ENCODE assay signal across 8 cellular contexts in the genomic region with DNA sequence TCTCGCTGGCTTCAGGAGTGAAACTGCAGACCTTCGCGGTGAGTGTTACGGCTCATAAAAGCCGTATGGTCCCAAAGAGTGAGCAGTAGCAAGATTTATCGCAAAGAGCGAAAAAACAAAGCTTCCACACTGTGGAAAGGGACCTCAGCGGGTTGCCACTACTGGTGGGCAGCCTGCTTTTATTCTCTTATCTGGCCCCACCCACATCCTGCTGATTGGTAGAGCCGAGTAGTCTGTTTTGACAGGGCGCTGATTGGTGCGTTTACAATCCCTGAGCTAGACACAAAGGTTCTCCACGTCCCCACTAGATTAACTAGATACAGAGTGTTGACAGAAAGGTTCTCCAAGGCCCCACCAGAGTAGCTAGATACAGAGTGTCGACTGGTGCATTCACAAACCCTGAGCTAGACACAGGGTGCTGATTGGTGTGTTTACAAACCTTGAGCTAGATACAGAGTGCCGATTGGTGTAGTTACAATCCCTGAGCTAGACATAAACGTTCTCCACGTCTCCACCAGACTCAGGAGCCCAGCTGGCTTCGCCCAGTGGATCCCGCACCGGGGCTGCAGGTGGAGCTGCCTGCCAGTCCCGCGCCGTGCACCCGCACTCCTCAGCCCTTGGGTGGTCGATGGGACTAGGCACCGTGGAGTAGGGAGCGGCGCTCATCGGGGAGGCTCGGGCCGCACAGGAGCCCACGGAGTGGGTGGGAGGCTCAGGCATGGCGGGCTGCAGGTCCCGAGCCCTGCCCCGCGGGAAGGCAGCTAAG. TPM values are rescaled to one million over a fixed set of nuclear protein-coding genes. Genes with fewer than 3 reads are reported as not detected.
DNase-seq lines count a peak whose midpoint lies in the region; ATAC-seq and TF ChIP-seq lines count a peak whose summit lies in the region.
"Not testable (repeated sequence)": the region's sequence is repeated elsewhere in the genome, so short reads cannot be mapped to it uniquely, and the experiment has no call there.

No MANE protein-coding gene starts in this region.

- H3K36me3 ChIP-seq in BE2C; HCT116 (ENCODE audit: control insufficient read depth in 1 of 2, insufficient read depth in 2 of 2, low read length in 2 of 2); heart right ventricle: not testable (repeated sequence)
- peaks cover 14% of the 10 kb centered on the region for H3K36me3 ChIP-seq in SJSA1

- H3K4me3 Mint-ChIP-seq in activated T-cell treated with anti-CD3 and anti-CD28 coated beads, Interleukin-2, amount 50 U/mL, for 72 hours = peak overlapping the region; percentile 85 to 91
- peak overlapping the region; percentile 90 for H3K4me3 Mint-ChIP-seq in central memory CD8-positive, alpha-beta T cell
- H3K4me3 Mint-ChIP-seq in natural killer cell = peak overlapping the region; percentile 79

- CTCF ChIA-PET in HCT116 (lab: Charles Lee) = not testable (repeated sequence)

- RAD21 ChIA-PET in HCT116 (lab: Charles Lee; ENCODE audit: low non-redundant PET in 1 of 2, low total read pairs in 2 of 2, uncharacterized antibody in 2 of 2, unreplicated experiment in 2 of 2) = not testable (repeated sequence)

- H3K4me2 ChIP-seq in HCT116 (ENCODE audit: low read length) = peak overlapping the region; percentile 74

- H3K27me3 ChIP-seq in BE2C; HCT116 (ENCODE audit: insufficient read depth, low read length); SJSA1 (replicated peaks); heart right ventricle: not testable (repeated sequence)

- peak overlapping the region; percentile 79 for H3K27ac Mint-ChIP-seq in activated T-cell treated with anti-CD3 and anti-CD28 coated beads, Interleukin-2, amount 50 U/mL, for 72 hours
- peak overlapping the region; percentile 59 for H3K27ac Mint-ChIP-seq in central memory CD8-positive, alpha-beta T cell (ENCODE audit: low read depth)
- peak overlapping the region; percentile 60 to 81 for H3K27ac Mint-ChIP-seq in natural killer cell

- TF ChIP-seq CTCF in BE2C (IDR thresholded peaks at IDR 0.05; ENCODE audit: low read depth, low read length); HCT116 (IDR thresholded peaks at IDR 0.05 in 2 of 3, conservative IDR thresholded peaks at IDR 0.05 in 1 of 3; ENCODE audit: borderline replicate concordance in 1 of 3, insufficient read depth in 1 of 3, low read depth in 2 of 3, low read length in 2 of 3); heart right ventricle (IDR thresholded peaks at IDR 0.05); natural killer cell (IDR thresholded peaks at IDR 0.05): not testable (repeated sequence)

- H3K27me3 Mint-ChIP-seq in activated T-cell treated with anti-CD3 and anti-CD28 coated beads, Interleukin-2, amount 50 U/mL, for 72 hours (ENCODE audit: low read depth); central memory CD8-positive, alpha-beta T cell; natural killer cell (ENCODE audit: low read depth in 2 of 2): not testable (repeated sequence)

- TF ChIP-seq POLR2A in HCT116 (IDR thresholded peaks at IDR 0.05; ENCODE audit: borderline replicate concordance, extremely low read depth, insufficient read depth, insufficient read length) = not testable (repeated sequence)

- H3K9me3 Mint-ChIP-seq in activated T-cell treated with anti-CD3 and anti-CD28 coated beads, Interleukin-2, amount 50 U/mL, for 72 hours; central memory CD8-positive, alpha-beta T cell; natural killer cell: not testable (repeated sequence)

- H3K9ac ChIP-seq in HCT116 (ENCODE audit: low read length) = peak overlapping the region; percentile 90; the same call in 1 of the 2 replicates

- H4K20me1 ChIP-seq in HCT116 (ENCODE audit: insufficient read depth) = not testable (repeated sequence)

- not testable (repeated sequence) for DNase-seq in BE2C; HCT116 (ENCODE audit: low read depth, low spot score); SJSA1 (ENCODE audit: low read depth in 1 of 2, low spot score in 2 of 2); heart right ventricle
- peak in 1 of 2 donors; percentile 19 for DNase-seq in activated T-cell treated with anti-CD3 and anti-CD28 coated beads, Interleukin-2, amount 50 U/mL, for 72 hours
- DNase-seq in central memory CD8-positive, alpha-beta T cell (ENCODE audit: low spot score in 2 of 2) = peak; percentile 22 to 30
- peak; percentile 19 for DNase-seq in natural killer cell
- DNase-seq in stimulated activated CD4-positive, alpha-beta T cell treated with anti-CD3 and anti-CD28 coated beads, Interleukin-15, amount 100 ng/mL, for 24 hours = peak; percentile 6

- H3K4me1 Mint-ChIP-seq in activated T-cell treated with anti-CD3 and anti-CD28 coated beads, Interleukin-2, amount 50 U/mL, for 72 hours (ENCODE audit: low read depth) = peaks cover 40% of the 10 kb centered on the region
- peaks cover 44% of the 10 kb centered on the region for H3K4me1 Mint-ChIP-seq in central memory CD8-positive, alpha-beta T cell
- peaks cover 30 to 32% of the 10 kb centered on the region in 2 donors for H3K4me1 Mint-ChIP-seq in natural killer cell

- peaks cover 63% of the 10 kb centered on the region for H3K79me2 ChIP-seq in HCT116 (ENCODE audit: insufficient read depth, low read length)

- intact Hi-C loops in HCT116 (cut with micrococcal nuclease) = loop anchor here (2.0 kb wide), 1 partner anchor 97 kb away; a partner anchor contains a TSS
- intact Hi-C loops in heart right ventricle (cut with DNase I) = loop anchor here in 5 of 10 donors (5.0 to 10.0 kb wide), 4 partner anchors 79 to 179 kb away; a partner anchor contains a TSS
- intact Hi-C loops in natural killer cell (cut with micrococcal nuclease) = loop anchor here (2.0 kb wide), 1 partner anchor 83 kb away; a partner anchor contains a TSS

- H3K4me3 ChIP-seq in BE2C (ENCODE audit: low read depth, low read length) = peak overlapping the region; percentile 98
- H3K4me3 ChIP-seq in HCT116 (replicated peaks in 1 of 2; ENCODE audit: low read depth in 1 of 2, low read length in 2 of 2) = peak overlapping the region; percentile 98 to 99
- H3K4me3 ChIP-seq in SJSA1 = peak overlapping the region; percentile 77
- H3K4me3 ChIP-seq in heart right ventricle = peak overlapping the region; percentile 60 to 98 (median 82)

- 63 to 67% methylated on average over 31 of the region's 35 CpGs for WGBS in heart right ventricle, 2 donors

- H3K9me2 ChIP-seq in HCT116 (ENCODE audit: insufficient read depth) = not testable (repeated sequence)

- not testable (repeated sequence) for H3K9me3 ChIP-seq in BE2C; HCT116 (ENCODE audit: control insufficient read depth in 1 of 2, insufficient read depth in 1 of 2, low read depth in 1 of 2, low read length in 2 of 2); SJSA1 (replicated peaks); heart right ventricle

- H2AFZ ChIP-seq in HCT116 (ENCODE audit: low read depth, low read length, poor library complexity, severe bottlenecking) = not testable (repeated sequence)

- POLR2A ChIA-PET in HCT116 (lab: Charles Lee) = interaction anchor here (1.7 kb wide), 1 partner anchor 182 kb away, joined by 4 read pairs; a partner anchor contains a TSS

- BruUV-seq in HCT116 (replicated peaks; lab: Mats Ljungman, UMichigan) = not testable (repeated sequence)

- not testable (repeated sequence) for TF ChIP-seq RAD21 in HCT116 (IDR thresholded peaks at IDR 0.05; ENCODE audit: low read depth)

- H3K4me1 ChIP-seq in BE2C; SJSA1 (replicated peaks): not testable (repeated sequence)
- peaks cover 5 to 14% of the 10 kb centered on the region in 2 experiments; a peak in 3 of 4 replicates for H3K4me1 ChIP-seq in HCT116 (ENCODE audit: control insufficient read depth in 1 of 2, insufficient read depth in 2 of 2, low read length in 2 of 2)
- peaks cover 0 to 47% (median 30%) of the 10 kb centered on the region in 9 donors for H3K4me1 ChIP-seq in heart right ventricle

- not testable (repeated sequence) for ATAC-seq in HCT116; activated T-cell treated with anti-CD3 and anti-CD28 coated beads, Interleukin-2, amount 50 U/mL, for 72 hours (replicated peaks in 1 of 2); central memory CD8-positive, alpha-beta T cell (replicated peaks; ENCODE audit: extremely low read depth, poor library complexity, severe bottlenecking); heart right ventricle; natural killer cell

- H3K27ac ChIP-seq in HCT116 (ENCODE audit: low read depth, low read length); SJSA1: not testable (repeated sequence)
- peak overlapping the region in 7 of 10 donors; percentile 76 to 96 (median 93) for H3K27ac ChIP-seq in heart right ventricle

- not testable (repeated sequence) for H3K36me3 Mint-ChIP-seq in activated T-cell treated with anti-CD3 and anti-CD28 coated beads, Interleukin-2, amount 50 U/mL, for 72 hours (ENCODE audit: insufficient read depth in 2 of 2); natural killer cell
- H3K36me3 Mint-ChIP-seq in central memory CD8-positive, alpha-beta T cell (ENCODE audit: insufficient read depth) = peaks cover 25% of the 10 kb centered on the region

TF ChIP-seq in HCT116, 20 proteins besides CTCF, POLR2A, EP300 and RAD21:
- peak; percentile 42; the same call in 1 of the 2 replicates for TF ChIP-seq SP1 (IDR thresholded peaks at IDR 0.05; ENCODE audit: low read depth)

RNA-seq across cellular contexts. Expression of a gene that starts 1.2 kb away (rescaled TPM):
- 15.1 TPM for polyA plus RNA-seq in BE2C (2012; ENCODE audit: insufficient read depth, insufficient read length, low read depth)
- total RNA-seq in HCT116 (2021; ENCODE audit: unreplicated experiment) = 17.1 TPM
- 4.0 and 6.0 TPM in 2 replicates for polyA plus RNA-seq in HCT116 (2012)
- total RNA-seq in SJSA1 (2014; rRNA removed; shearing (Covaris generic)) = 23.6 and 40.6 TPM in 2 replicates
- total RNA-seq in activated T-cell treated with anti-CD3 and anti-CD28 coated beads, Interleukin-2, amount 50 U/mL, for 72 hours = 10 to 100 TPM; 19.3 to 21.2 TPM
- 10 to 100 TPM in 6 of 10 donors, 1 to 10 TPM in 4; 6.9 to 14.3 (median 11.0) TPM for total RNA-seq in heart right ventricle
- polyA plus RNA-seq in heart right ventricle = 10 to 100 TPM in 1 of 2 donors, 1 to 10 TPM in 1; 3.7 to 15.0 TPM
- 10 to 100 TPM; 25.9 to 34.0 (median 25.9) TPM for total RNA-seq in natural killer cell

RNA-seq across cellular contexts. Expression of a gene that starts 1.4 kb away (rescaled TPM):
- 3.5 TPM for polyA plus RNA-seq in BE2C (2012; ENCODE audit: insufficient read depth, insufficient read length, low read depth)
- total RNA-seq in HCT116 (2021; ENCODE audit: unreplicated experiment) = 9.7 TPM
- 2.6 and 3.9 TPM in 2 replicates for polyA plus RNA-seq in HCT116 (2012)
- 6.9 and 7.1 TPM in 2 replicates for total RNA-seq in SJSA1 (2014; rRNA removed; shearing (Covaris generic))
- total RNA-seq in activated T-cell treated with anti-CD3 and anti-CD28 coated beads, Interleukin-2, amount 50 U/mL, for 72 hours = 10 to 100 TPM; 21.7 to 28.0 TPM
- 10 to 100 TPM; 12.6 to 55.9 (median 30.4) TPM for total RNA-seq in heart right ventricle
- 1 to 10 TPM; 4.7 to 6.3 TPM for polyA plus RNA-seq in heart right ventricle
- 10 to 100 TPM; 16.0 to 21.9 (median 17.6) TPM for total RNA-seq in natural killer cell
